1 cellular context compared by ENCODE assay signal in genomic region chr7:129410238-129410637, GRCh38. TPM values are rescaled to one million over a fixed set of nuclear protein-coding genes. Genes with fewer than 3 reads are reported as not detected.
"Had no signal": no experiment of that assay in that cellular context is flagged by ENCODE, and none has a peak within 500 bp of the region (broad histone marks: within the 10 kb centered on the region; RNA-seq: fewer than 3 reads in every experiment).

No MANE protein-coding gene starts in this region.

RNA-seq across cellular contexts. Expression of gene STRIP2, which starts 24.0 kb away (rescaled TPM):
- polyA plus RNA-seq: naive thymus-derived CD4-positive, alpha-beta T cell had no signal
